Comparison of ENCODE assay signal across 7 cellular contexts in genomic region chr2:15720561-15721307, GRCh38.
"Had no signal": no experiment of that assay in that cellular context is flagged by ENCODE, and none has a peak within 500 bp of the region (broad histone marks: within the 10 kb centered on the region; RNA-seq: fewer than 3 reads in every experiment).

No MANE protein-coding gene starts in this region.

- H3K9ac ChIP-seq: GM23248 had no signal

- H3K9me3 ChIP-seq: HAP-1 had no signal

- H3K4me3 ChIP-seq: GM23248, HAP-1 had no signal

- H3K4me1 Mint-ChIP-seq: IgD-negative memory B cell had no signal

- H3K36me3 Mint-ChIP-seq: IgD-negative memory B cell had no signal

- H3K27ac Mint-ChIP-seq: HFFc6, IgD-negative memory B cell had no signal

- H3K4me3 Mint-ChIP-seq: HFFc6, IgD-negative memory B cell had no signal

- H2AFZ ChIP-seq: GM23248 had no signal

- H3K36me3 ChIP-seq: HAP-1 had no signal

- H3K4me1 ChIP-seq: HAP-1 had no signal

- H3K27ac ChIP-seq: GM23248, HL-60 had no signal

- DNase-seq: GM23248, GOT3, H7, HFFc6 had no signal

- H3K9me3 Mint-ChIP-seq: HFFc6 had no signal
